1 cellular context compared by ENCODE assay signal in the genomic region with DNA sequence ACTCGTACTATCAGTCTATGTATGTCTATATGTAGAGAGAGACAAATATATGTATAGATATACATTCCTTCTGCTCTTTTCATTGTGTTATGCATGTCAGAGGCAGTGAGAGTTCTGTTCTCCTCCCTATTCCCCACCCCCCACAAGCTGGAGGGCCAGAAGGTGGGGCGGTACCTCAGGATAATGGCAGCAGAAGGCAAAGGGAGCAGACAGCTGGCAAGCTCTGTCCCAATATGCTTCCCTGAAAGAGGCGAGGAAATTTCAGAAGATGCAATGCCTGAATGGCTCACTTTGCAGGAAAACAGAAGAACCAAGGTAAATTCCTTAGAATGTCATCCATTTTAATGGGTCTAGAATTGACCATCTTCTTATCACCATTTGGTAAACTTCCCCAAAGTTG.
TF ChIP-seq lines count a peak whose summit lies in the region.

No MANE protein-coding gene starts in this region.

TF ChIP-seq in K562, 482 proteins besides CTCF, POLR2A, EP300 and RAD21 (continued from another document):
- peak; percentile 9; the same call in 1 of the 2 replicates for TF ChIP-seq TAL1 (IDR thresholded peaks at IDR 0.05)
- TF ChIP-seq FOS (IDR thresholded peaks at IDR 0.05; ENCODE audit: extremely low read depth, insufficient read length), result no peak
- TF ChIP-seq, protein P1, sequence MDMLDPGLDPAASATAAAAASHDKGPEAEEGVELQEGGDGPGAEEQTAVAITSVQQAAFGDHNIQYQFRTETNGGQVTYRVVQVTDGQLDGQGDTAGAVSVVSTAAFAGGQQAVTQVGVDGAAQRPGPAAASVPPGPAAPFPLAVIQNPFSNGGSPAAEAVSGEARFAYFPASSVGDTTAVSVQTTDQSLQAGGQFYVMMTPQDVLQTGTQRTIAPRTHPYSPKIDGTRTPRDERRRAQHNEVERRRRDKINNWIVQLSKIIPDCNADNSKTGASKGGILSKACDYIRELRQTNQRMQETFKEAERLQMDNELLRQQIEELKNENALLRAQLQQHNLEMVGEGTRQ (CRISPR knock-in tag; IDR thresholded peaks at IDR 0.05), result no peak
- TF ChIP-seq DPF2 (IDR thresholded peaks at IDR 0.05), result peak; percentile 44; the same call in 1 of the 2 replicates
- TF ChIP-seq MTA1 (IDR thresholded peaks at IDR 0.05; ENCODE audit: borderline replicate concordance), result 0 out of 2 replicates have a peak, but pooled peaks have one; percentile 24
- peak; percentile 38 for TF ChIP-seq CCNT2 (IDR thresholded peaks at IDR 0.05; ENCODE audit: borderline replicate concordance, extremely low read depth, insufficient read length, low read depth, low read length)
- no peak for TF ChIP-seq ZSCAN32 (CRISPR knock-in tag; IDR thresholded peaks at IDR 0.05)
- TF ChIP-seq CTBP1 (IDR thresholded peaks at IDR 0.05; ENCODE audit: borderline replicate concordance), result peak; percentile 54; the same call in 1 of the 2 replicates
- TF ChIP-seq, protein P2, sequence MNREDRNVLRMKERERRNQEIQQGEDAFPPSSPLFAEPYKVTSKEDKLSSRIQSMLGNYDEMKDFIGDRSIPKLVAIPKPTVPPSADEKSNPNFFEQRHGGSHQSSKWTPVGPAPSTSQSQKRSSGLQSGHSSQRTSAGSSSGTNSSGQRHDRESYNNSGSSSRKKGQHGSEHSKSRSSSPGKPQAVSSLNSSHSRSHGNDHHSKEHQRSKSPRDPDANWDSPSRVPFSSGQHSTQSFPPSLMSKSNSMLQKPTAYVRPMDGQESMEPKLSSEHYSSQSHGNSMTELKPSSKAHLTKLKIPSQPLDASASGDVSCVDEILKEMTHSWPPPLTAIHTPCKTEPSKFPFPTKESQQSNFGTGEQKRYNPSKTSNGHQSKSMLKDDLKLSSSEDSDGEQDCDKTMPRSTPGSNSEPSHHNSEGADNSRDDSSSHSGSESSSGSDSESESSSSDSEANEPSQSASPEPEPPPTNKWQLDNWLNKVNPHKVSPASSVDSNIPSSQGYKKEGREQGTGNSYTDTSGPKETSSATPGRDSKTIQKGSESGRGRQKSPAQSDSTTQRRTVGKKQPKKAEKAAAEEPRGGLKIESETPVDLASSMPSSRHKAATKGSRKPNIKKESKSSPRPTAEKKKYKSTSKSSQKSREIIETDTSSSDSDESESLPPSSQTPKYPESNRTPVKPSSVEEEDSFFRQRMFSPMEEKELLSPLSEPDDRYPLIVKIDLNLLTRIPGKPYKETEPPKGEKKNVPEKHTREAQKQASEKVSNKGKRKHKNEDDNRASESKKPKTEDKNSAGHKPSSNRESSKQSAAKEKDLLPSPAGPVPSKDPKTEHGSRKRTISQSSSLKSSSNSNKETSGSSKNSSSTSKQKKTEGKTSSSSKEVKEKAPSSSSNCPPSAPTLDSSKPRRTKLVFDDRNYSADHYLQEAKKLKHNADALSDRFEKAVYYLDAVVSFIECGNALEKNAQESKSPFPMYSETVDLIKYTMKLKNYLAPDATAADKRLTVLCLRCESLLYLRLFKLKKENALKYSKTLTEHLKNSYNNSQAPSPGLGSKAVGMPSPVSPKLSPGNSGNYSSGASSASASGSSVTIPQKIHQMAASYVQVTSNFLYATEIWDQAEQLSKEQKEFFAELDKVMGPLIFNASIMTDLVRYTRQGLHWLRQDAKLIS (CRISPR knock-in tag; IDR thresholded peaks at IDR 0.05), result 0 out of 2 replicates have a peak, but pooled peaks have one; percentile 62
- TF ChIP-seq RHOXF2B (CRISPR knock-in tag; conservative IDR thresholded peaks at IDR 0.05), result 0 out of 2 replicates have a peak, but pooled peaks have one; percentile 39
- TF ChIP-seq DDX20 (tag; IDR thresholded peaks at IDR 0.05; ENCODE audit: low read depth), result 0 out of 2 replicates have a peak, but pooled peaks have one; percentile 36
- no peak for TF ChIP-seq MAFF (IDR thresholded peaks at IDR 0.05; ENCODE audit: low read length)
- TF ChIP-seq, protein P3, sequence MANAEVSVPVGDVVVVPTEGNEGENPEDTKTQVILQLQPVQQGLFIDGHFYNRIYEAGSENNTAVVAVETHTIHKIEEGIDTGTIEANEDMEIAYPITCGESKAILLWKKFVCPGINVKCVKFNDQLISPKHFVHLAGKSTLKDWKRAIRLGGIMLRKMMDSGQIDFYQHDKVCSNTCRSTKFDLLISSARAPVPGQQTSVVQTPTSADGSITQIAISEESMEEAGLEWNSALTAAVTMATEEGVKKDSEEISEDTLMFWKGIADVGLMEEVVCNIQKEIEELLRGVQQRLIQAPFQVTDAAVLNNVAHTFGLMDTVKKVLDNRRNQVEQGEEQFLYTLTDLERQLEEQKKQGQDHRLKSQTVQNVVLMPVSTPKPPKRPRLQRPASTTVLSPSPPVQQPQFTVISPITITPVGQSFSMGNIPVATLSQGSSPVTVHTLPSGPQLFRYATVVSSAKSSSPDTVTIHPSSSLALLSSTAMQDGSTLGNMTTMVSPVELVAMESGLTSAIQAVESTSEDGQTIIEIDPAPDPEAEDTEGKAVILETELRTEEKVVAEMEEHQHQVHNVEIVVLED (CRISPR knock-in tag; IDR thresholded peaks at IDR 0.05), result 0 out of 2 replicates have a peak, but pooled peaks have one; percentile 12
- no peak for TF ChIP-seq ZNF12 (CRISPR knock-in tag; IDR thresholded peaks at IDR 0.05)
- peak; percentile 80; the same call in 1 of the 2 replicates for TF ChIP-seq OTX1 (CRISPR knock-in tag; IDR thresholded peaks at IDR 0.05)
- TF ChIP-seq, protein P4, sequence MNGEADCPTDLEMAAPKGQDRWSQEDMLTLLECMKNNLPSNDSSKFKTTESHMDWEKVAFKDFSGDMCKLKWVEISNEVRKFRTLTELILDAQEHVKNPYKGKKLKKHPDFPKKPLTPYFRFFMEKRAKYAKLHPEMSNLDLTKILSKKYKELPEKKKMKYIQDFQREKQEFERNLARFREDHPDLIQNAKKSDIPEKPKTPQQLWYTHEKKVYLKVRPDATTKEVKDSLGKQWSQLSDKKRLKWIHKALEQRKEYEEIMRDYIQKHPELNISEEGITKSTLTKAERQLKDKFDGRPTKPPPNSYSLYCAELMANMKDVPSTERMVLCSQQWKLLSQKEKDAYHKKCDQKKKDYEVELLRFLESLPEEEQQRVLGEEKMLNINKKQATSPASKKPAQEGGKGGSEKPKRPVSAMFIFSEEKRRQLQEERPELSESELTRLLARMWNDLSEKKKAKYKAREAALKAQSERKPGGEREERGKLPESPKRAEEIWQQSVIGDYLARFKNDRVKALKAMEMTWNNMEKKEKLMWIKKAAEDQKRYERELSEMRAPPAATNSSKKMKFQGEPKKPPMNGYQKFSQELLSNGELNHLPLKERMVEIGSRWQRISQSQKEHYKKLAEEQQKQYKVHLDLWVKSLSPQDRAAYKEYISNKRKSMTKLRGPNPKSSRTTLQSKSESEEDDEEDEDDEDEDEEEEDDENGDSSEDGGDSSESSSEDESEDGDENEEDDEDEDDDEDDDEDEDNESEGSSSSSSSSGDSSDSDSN (IDR thresholded peaks at IDR 0.05; ENCODE audit: borderline replicate concordance in 1 of 2, low read depth in 2 of 2, low read length in 2 of 2), result peak in 1 of 2 experiments; percentile 59; a peak in 1 of 4 replicates
- 0 out of 2 replicates have a peak, but pooled peaks have one; percentile 21 for TF ChIP-seq L3MBTL2 (IDR thresholded peaks at IDR 0.05)
- TF ChIP-seq MAFK (IDR thresholded peaks at IDR 0.05; ENCODE audit: low read length), result no peak
- TF ChIP-seq BRD4 (IDR thresholded peaks at IDR 0.05), result peak; percentile 61; the same call in 1 of the 2 replicates
- TF ChIP-seq CREB1 (IDR thresholded peaks at IDR 0.05), result 0 out of 2 replicates have a peak, but pooled peaks have one; percentile 13
- no peak for TF ChIP-seq CREB1 (CRISPR knock-in tag; IDR thresholded peaks at IDR 0.05)
- peak; percentile 31 for TF ChIP-seq CHD1 (IDR thresholded peaks at IDR 0.05; ENCODE audit: low read length)
- peak; percentile 82 for TF ChIP-seq POLR2H (tag; IDR thresholded peaks at IDR 0.05; ENCODE audit: low read depth)
